Comparison of ENCODE assay signal across 1 cellular context in genomic region chr9:34125681-34126206, GRCh38.
TF ChIP-seq lines count a peak whose summit lies in the region.

No MANE protein-coding gene starts in this region.

TF ChIP-seq in K562, 482 proteins besides CTCF, POLR2A, EP300 and RAD21 (continued from another document):
- TF ChIP-seq ATF3 (IDR thresholded peaks at IDR 0.05) (0 out of 2 replicates have a peak, but pooled peaks have one; percentile 8), ATF3 (CRISPR knock-in tag; conservative IDR thresholded peaks at IDR 0.05) (no peak), NCOA2 (IDR thresholded peaks at IDR 0.05; ENCODE audit: partially characterized antibody in 2 of 2) (no peak), MYBL2 (IDR thresholded peaks at IDR 0.05; ENCODE audit: low read depth) (0 out of 2 replicates have a peak, but pooled peaks have one; percentile 47), MYBL2 (CRISPR knock-in tag; IDR thresholded peaks at IDR 0.05; ENCODE audit: borderline replicate concordance) (no peak), NR0B1 (IDR thresholded peaks at IDR 0.05; ENCODE audit: partially characterized antibody) (no peak), TCF3 (CRISPR knock-in tag; IDR thresholded peaks at IDR 0.05) (no peak), ZZZ3 (IDR thresholded peaks at IDR 0.05) (no peak), E2F4 (CRISPR knock-in tag; IDR thresholded peaks at IDR 0.05; ENCODE audit: low read depth) (no peak)
